Comparison of ENCODE assay signal across 20 cellular contexts in the genomic region with DNA sequence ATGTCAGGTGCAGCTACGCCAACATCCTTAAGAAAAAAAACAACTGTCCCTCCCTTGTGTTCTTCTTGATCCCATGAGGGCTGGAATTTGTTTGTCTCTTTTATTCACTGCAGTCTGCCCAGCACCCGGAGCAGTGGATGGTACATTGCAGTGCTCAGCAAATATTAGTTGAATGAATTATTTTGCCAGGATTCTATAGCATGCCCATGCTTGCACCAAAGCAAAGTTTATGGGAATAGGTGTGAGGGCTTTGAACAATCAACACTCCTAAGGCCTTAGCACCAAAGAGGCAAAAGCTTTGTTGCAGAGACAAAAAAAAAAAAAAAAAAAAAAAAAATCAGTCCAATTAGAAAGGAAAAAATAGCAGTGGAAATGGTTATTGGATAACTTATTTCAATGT. TPM values are rescaled to one million over a fixed set of nuclear protein-coding genes. Genes with fewer than 3 reads are reported as not detected.
DNase-seq lines count a peak whose midpoint lies in the region; ATAC-seq, FAIRE-seq and TF ChIP-seq lines count a peak whose summit lies in the region.
"Had no signal": no experiment of that assay in that cellular context is flagged by ENCODE, and none has a peak within 500 bp of the region (broad histone marks: within the 10 kb centered on the region; RNA-seq: fewer than 3 reads in every experiment).

No MANE protein-coding gene starts in this region.

- no peak overlapping the region for H3K4me3 ChIP-seq in GM23338
- H3K4me3 ChIP-seq in small intestine (ENCODE audit: low read depth in 1 of 2, low read length in 2 of 2): no peak overlapping the region
- H3K4me3 ChIP-seq in CD8-positive, alpha-beta memory T cell (ENCODE audit: low read length): no peak overlapping the region
- H3K4me3 ChIP-seq: BLaER1, GM23248 had no signal

- no peaks in the 10 kb centered on the region for H3K27me3 ChIP-seq in GM23338 (ENCODE audit: insufficient read depth)
- H3K27me3 ChIP-seq in foreskin keratinocyte: no peaks in the 10 kb centered on the region
- H3K27me3 ChIP-seq in small intestine (ENCODE audit: control insufficient read depth in 2 of 2, insufficient read depth in 2 of 2, low read length in 2 of 2): no peaks in the 10 kb centered on the region
- no peaks in the 10 kb centered on the region for H3K27me3 ChIP-seq in CD8-positive, alpha-beta memory T cell (ENCODE audit: insufficient read depth, low read length, poor library complexity, severe bottlenecking)
- H3K27me3 ChIP-seq: BLaER1 had no signal

- H3K27ac ChIP-seq in GM23338 (ENCODE audit: low read depth) (no peak overlapping the region), foreskin keratinocyte (no peak overlapping the region), small intestine (ENCODE audit: low read depth in 1 of 2, low read length in 1 of 2) (no peak overlapping the region)
- H3K27ac ChIP-seq in CD8-positive, alpha-beta memory T cell (ENCODE audit: low read depth, low read length): no peak overlapping the region
- H3K27ac ChIP-seq: BLaER1, GM23248, HL-60 had no signal

- no peaks in the 10 kb centered on the region for H3F3A ChIP-seq in GM23338 (replicated peaks; ENCODE audit: low read depth)

- no peaks in the 10 kb centered on the region for H4K20me1 ChIP-seq in GM23338 (replicated peaks; ENCODE audit: insufficient read depth)
- H4K20me1 ChIP-seq: BLaER1 had no signal

- no peak overlapping the region for H3K4me3 Mint-ChIP-seq in GM23338
- no peak overlapping the region for H3K4me3 Mint-ChIP-seq in CD8-positive, alpha-beta memory T cell
- H3K4me3 Mint-ChIP-seq: CD14-positive monocyte; CD4-positive, alpha-beta memory T cell; HFFc6 had no signal

- H3K9me3 ChIP-seq in small intestine (ENCODE audit: control insufficient read depth, low read depth): no peaks in the 10 kb centered on the region
- no peaks in the 10 kb centered on the region for H3K9me3 ChIP-seq in CD8-positive, alpha-beta memory T cell (ENCODE audit: low read length)

- H2AFZ ChIP-seq in GM23338: no peak overlapping the region
- H2AFZ ChIP-seq: GM23248 had no signal

- no peak overlapping the region for H3K27ac Mint-ChIP-seq in GM23338
- H3K27ac Mint-ChIP-seq in CD8-positive, alpha-beta memory T cell: no peak overlapping the region
- H3K27ac Mint-ChIP-seq: CD14-positive monocyte; CD4-positive, alpha-beta memory T cell; HFFc6 had no signal

- peaks cover 32% of the 10 kb centered on the region for H3K4me1 Mint-ChIP-seq in GM23338
- no peaks in the 10 kb centered on the region for H3K4me1 Mint-ChIP-seq in CD8-positive, alpha-beta memory T cell
- H3K4me1 Mint-ChIP-seq: CD14-positive monocyte; CD4-positive, alpha-beta memory T cell had no signal

- POLR2A ChIA-PET in CD8-positive, alpha-beta memory T cell (lab: Charles Lee): no interaction called here

- peak; percentile 42 for DNase-seq in NCI-H1105 treated with DMSO at 0.1 percent for 48 hours (lab: John Stamatoyannopoulos, UW)
- DNase-seq in NCI-H1105 (lab: John Stamatoyannopoulos, UW): no peak
- DNase-seq in GM23338 (ENCODE audit: low spot score): no peak
- peak; percentile 7 for DNase-seq in NCI-H748 treated with DMSO at 0.1 percent for 48 hours (lab: John Stamatoyannopoulos, UW)
- peak; percentile 41 to 63 for DNase-seq in foreskin keratinocyte
- DNase-seq in small intestine: no peak
- no peak for DNase-seq in CD8-positive, alpha-beta memory T cell
- DNase-seq: 8988T; Calu3; CD4-positive, alpha-beta memory T cell; GM23248; H7; HFFc6 had no signal

- ATAC-seq in GM23338 (no peak), foreskin keratinocyte (no peak)
- ATAC-seq: HCT116 had no signal

- no peak for TF ChIP-seq CTCF in GM23338 (conservative IDR thresholded peaks at IDR 0.05; ENCODE audit: low read depth in 2 of 2)
- TF ChIP-seq CTCF in foreskin keratinocyte (conservative IDR thresholded peaks at IDR 0.05): no peak

- H3K4me2 ChIP-seq in GM23338: 0 out of 2 replicates have a peak overlapping the region, but pooled peaks have one; percentile 5
- H3K4me2 ChIP-seq: BLaER1 had no signal

- H3K9me3 Mint-ChIP-seq in GM23338: peaks cover 12% of the 10 kb centered on the region
- peaks cover 0 to 13% (median 8%) of the 10 kb centered on the region in 5 donors for H3K9me3 Mint-ChIP-seq in CD8-positive, alpha-beta memory T cell

- no peaks in the 10 kb centered on the region for H3K9me2 ChIP-seq in GM23338 (ENCODE audit: insufficient read depth)

- peaks cover 3% of the 10 kb centered on the region; the same call in 2 of the 3 replicates for H3K36me3 Mint-ChIP-seq in GM23338 (ENCODE audit: low read depth)
- H3K36me3 Mint-ChIP-seq in CD8-positive, alpha-beta memory T cell: no peaks in the 10 kb centered on the region
- H3K36me3 Mint-ChIP-seq: CD14-positive monocyte; CD4-positive, alpha-beta memory T cell had no signal

- H3K36me3 ChIP-seq in GM23338 (ENCODE audit: insufficient read depth) (no peaks in the 10 kb centered on the region), small intestine (ENCODE audit: control insufficient read depth in 2 of 2, insufficient read depth in 2 of 2, low read length in 2 of 2) (no peaks in the 10 kb centered on the region)
- no peaks in the 10 kb centered on the region for H3K36me3 ChIP-seq in CD8-positive, alpha-beta memory T cell (ENCODE audit: insufficient read depth, low read length)
- H3K36me3 ChIP-seq: BLaER1 had no signal

- FAIRE-seq in small intestine (lab: Jason Lieb, UNC): no peak
- FAIRE-seq: G401.6, GM12891, GM18507 had no signal

- H3K4me1 ChIP-seq in GM23338 (ENCODE audit: insufficient read depth) (peaks cover 30% of the 10 kb centered on the region), foreskin keratinocyte (no peaks in the 10 kb centered on the region), small intestine (ENCODE audit: control insufficient read depth in 2 of 2, insufficient read depth in 1 of 2, low read depth in 1 of 2, low read length in 1 of 2) (no peaks in the 10 kb centered on the region)
- H3K4me1 ChIP-seq in CD8-positive, alpha-beta memory T cell (ENCODE audit: insufficient read depth, low read length): no peaks in the 10 kb centered on the region
- H3K4me1 ChIP-seq: BLaER1 had no signal

- peaks cover 2% of the 10 kb centered on the region for H3K27me3 Mint-ChIP-seq in GM23338 (ENCODE audit: insufficient read depth, low read depth, poor library complexity)
- H3K27me3 Mint-ChIP-seq in CD8-positive, alpha-beta memory T cell: no peaks in the 10 kb centered on the region
- H3K27me3 Mint-ChIP-seq: CD4-positive, alpha-beta memory T cell had no signal

- CTCF ChIA-PET in CD8-positive, alpha-beta memory T cell (lab: Charles Lee): no interaction called here

- H3K79me2 ChIP-seq in GM23338 (replicated peaks; ENCODE audit: insufficient read depth): no peaks in the 10 kb centered on the region

- 70 to 87% (median 82%) methylated on average over 2 of the region's 2 CpGs for WGBS in small intestine, 3 donors

TF ChIP-seq in GM23338, 12 proteins besides CTCF, POLR2A, EP300 and RAD21 (continues in another document):
- TF ChIP-seq ZNF114 (CRISPR knock-in tag; IDR thresholded peaks at IDR 0.05) (no peak), CREB1 (CRISPR knock-in tag; IDR thresholded peaks at IDR 0.05; ENCODE audit: low read depth) (no peak), ZNF331 (CRISPR knock-in tag; IDR thresholded peaks at IDR 0.05; ENCODE audit: low read depth) (no peak), STAT1 (IDR thresholded peaks at IDR 0.05; ENCODE audit: unreplicated experiment) (no peak)
- TF ChIP-seq, protein P1, sequence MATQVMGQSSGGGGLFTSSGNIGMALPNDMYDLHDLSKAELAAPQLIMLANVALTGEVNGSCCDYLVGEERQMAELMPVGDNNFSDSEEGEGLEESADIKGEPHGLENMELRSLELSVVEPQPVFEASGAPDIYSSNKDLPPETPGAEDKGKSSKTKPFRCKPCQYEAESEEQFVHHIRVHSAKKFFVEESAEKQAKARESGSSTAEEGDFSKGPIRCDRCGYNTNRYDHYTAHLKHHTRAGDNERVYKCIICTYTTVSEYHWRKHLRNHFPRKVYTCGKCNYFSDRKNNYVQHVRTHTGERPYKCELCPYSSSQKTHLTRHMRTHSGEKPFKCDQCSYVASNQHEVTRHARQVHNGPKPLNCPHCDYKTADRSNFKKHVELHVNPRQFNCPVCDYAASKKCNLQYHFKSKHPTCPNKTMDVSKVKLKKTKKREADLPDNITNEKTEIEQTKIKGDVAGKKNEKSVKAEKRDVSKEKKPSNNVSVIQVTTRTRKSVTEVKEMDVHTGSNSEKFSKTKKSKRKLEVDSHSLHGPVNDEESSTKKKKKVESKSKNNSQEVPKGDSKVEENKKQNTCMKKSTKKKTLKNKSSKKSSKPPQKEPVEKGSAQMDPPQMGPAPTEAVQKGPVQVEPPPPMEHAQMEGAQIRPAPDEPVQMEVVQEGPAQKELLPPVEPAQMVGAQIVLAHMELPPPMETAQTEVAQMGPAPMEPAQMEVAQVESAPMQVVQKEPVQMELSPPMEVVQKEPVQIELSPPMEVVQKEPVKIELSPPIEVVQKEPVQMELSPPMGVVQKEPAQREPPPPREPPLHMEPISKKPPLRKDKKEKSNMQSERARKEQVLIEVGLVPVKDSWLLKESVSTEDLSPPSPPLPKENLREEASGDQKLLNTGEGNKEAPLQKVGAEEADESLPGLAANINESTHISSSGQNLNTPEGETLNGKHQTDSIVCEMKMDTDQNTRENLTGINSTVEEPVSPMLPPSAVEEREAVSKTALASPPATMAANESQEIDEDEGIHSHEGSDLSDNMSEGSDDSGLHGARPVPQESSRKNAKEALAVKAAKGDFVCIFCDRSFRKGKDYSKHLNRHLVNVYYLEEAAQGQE (IDR thresholded peaks at IDR 0.05; ENCODE audit: unreplicated experiment): no peak

RNA-seq across cellular contexts. Expression of a gene that starts 28.7 kb away (rescaled TPM):
- total RNA-seq in GM23338 (2014; rRNA removed; shearing (Covaris generic)): 0.70 and 0.73 TPM in 2 replicates
- 0.53 and 0.99 TPM in 2 replicates for polyA plus RNA-seq in GM23338 (2016; fragmentation: Nextera tagmentation; extraction: Ambion mirVana)
- not detected in 2 replicates for total RNA-seq in foreskin keratinocyte
- polyA plus RNA-seq in foreskin keratinocyte: not detected in 2 replicates
- under 1 TPM in 1 of 3 donors, not detected in 2; 0.03 TPM for polyA plus RNA-seq in small intestine
- total RNA-seq in CD8-positive, alpha-beta memory T cell: not detected
- polyA plus RNA-seq in CD8-positive, alpha-beta memory T cell: not detected
- total RNA-seq: Calu3; CD4-positive, alpha-beta memory T cell; GM23248; HFFc6 had no signal
- polyA plus RNA-seq: CD14-positive monocyte; CD4-positive, alpha-beta memory T cell; GM23248 had no signal

Comparison
In these comparisons a context has a peak if more than half of its experiments do, and no peak if none do; other contexts are left out.
1. DNase-seq: peak in NCI-H1105 treated with DMSO at 0.1 percent for 48 hours (single experiment), NCI-H748 treated with DMSO at 0.1 percent for 48 hours (single experiment) and foreskin keratinocyte (2 of 2); none in NCI-H1105 (single experiment), GM23338 (single experiment), small intestine (single experiment) and CD8-positive, alpha-beta memory T cell (0 of 5).